ENCODE assay signal across 8 cellular contexts in genomic region chr12:6229823-6230222, GRCh38. TPM values are rescaled to one million over a fixed set of nuclear protein-coding genes. Genes with fewer than 3 reads are reported as not detected.
DNase-seq lines count a peak whose midpoint lies in the region; ATAC-seq and TF ChIP-seq lines count a peak whose summit lies in the region.

No MANE protein-coding gene starts in this region.

- intact Hi-C loops in esophagus squamous epithelium (cut with DNase I), result loop anchor here (5.0 kb wide), 1 partner anchor 47 kb away; no protein-coding TSS in a partner anchor

- H3K36me3 ChIP-seq in SJSA1 (peaks cover 80% of the 10 kb centered on the region), esophagus squamous epithelium (peaks cover 9 to 69% (median 13%) of the 10 kb centered on the region in 3 donors), osteoblast (ENCODE audit: insufficient read depth, low read length) (no peaks in the 10 kb centered on the region)

- TF ChIP-seq POLR2A in esophagus squamous epithelium (IDR thresholded peaks at IDR 0.05), result peak in 2 of 4 donors; percentile 31 to 49

- no peaks in the 10 kb centered on the region for H3K36me3 Mint-ChIP-seq in T-helper 2 cell treated with Interferon-gamma antibody and Interleukin-4, amounts not matched to agents 5 μg/mL and 100 μg/mL, for 36 hours (ENCODE audit: low read depth)
- H3K36me3 Mint-ChIP-seq in T-cell, result no peaks in the 10 kb centered on the region

- H3K9me3 Mint-ChIP-seq in T-helper 2 cell treated with Interferon-gamma antibody and Interleukin-4, amounts not matched to agents 5 μg/mL and 100 μg/mL, for 36 hours, result no peaks in the 10 kb centered on the region
- no peaks in the 10 kb centered on the region for H3K9me3 Mint-ChIP-seq in T-cell

- peak overlapping the region; percentile 60 for H3K4me2 ChIP-seq in osteoblast (ENCODE audit: insufficient read depth, low read length)

- no peak for ATAC-seq in T-cell (replicated peaks in 1 of 4)

- H3K27me3 ChIP-seq in SJSA1 (replicated peaks) (no peaks in the 10 kb centered on the region), esophagus squamous epithelium (no peaks in the 10 kb centered on the region), osteoblast (ENCODE audit: insufficient read depth, low read length) (no peaks in the 10 kb centered on the region)

- H3K79me2 ChIP-seq in osteoblast (ENCODE audit: insufficient read depth, low read length), result no peaks in the 10 kb centered on the region

- DNase-seq in EH (ENCODE audit: low read depth) (peak; percentile 93), SJSA1 (ENCODE audit: low read depth in 1 of 2, low spot score in 2 of 2) (peak; percentile 71 to 73), esophagus squamous epithelium (lab: John Stamatoyannopoulos, UW) (no peak), osteoblast (ENCODE audit: insufficient read length, low spot score, missing footprints) (peak; percentile 89), NCI-H1417 treated with DMSO at 0.1 percent for 48 hours (lab: John Stamatoyannopoulos, UW) (no peak), T-helper 2 cell (no peak), T-cell (no peak)
- DNase-seq in T-helper 2 cell treated with Interferon-gamma antibody and Interleukin-4, amounts not matched to agents 5 μg/mL and 100 μg/mL, for 36 hours (ENCODE audit: low spot score), result no peak

- no peak overlapping the region for H3K27ac Mint-ChIP-seq in T-helper 2 cell treated with Interferon-gamma antibody and Interleukin-4, amounts not matched to agents 5 μg/mL and 100 μg/mL, for 36 hours
- peak overlapping the region in 1 of 2 donors; percentile 95 for H3K27ac Mint-ChIP-seq in T-cell

- POLR2A ChIA-PET in T-cell (lab: Charles Lee), result no interaction called here

- H3K27me3 Mint-ChIP-seq in T-helper 2 cell treated with Interferon-gamma antibody and Interleukin-4, amounts not matched to agents 5 μg/mL and 100 μg/mL, for 36 hours (ENCODE audit: low read depth), result no peaks in the 10 kb centered on the region
- peaks cover 0 to 3% of the 10 kb centered on the region in 2 donors for H3K27me3 Mint-ChIP-seq in T-cell

- H3K4me1 ChIP-seq in SJSA1 (replicated peaks) (peaks cover 47% of the 10 kb centered on the region), esophagus squamous epithelium (peaks cover 85 to 100% (median 97%) of the 10 kb centered on the region in 3 donors), osteoblast (ENCODE audit: insufficient read depth, low read length) (peaks cover 48% of the 10 kb centered on the region)

- H3K4me3 Mint-ChIP-seq in T-helper 2 cell treated with Interferon-gamma antibody and Interleukin-4, amounts not matched to agents 5 μg/mL and 100 μg/mL, for 36 hours, result no peak overlapping the region
- no peak overlapping the region for H3K4me3 Mint-ChIP-seq in T-cell

- no peaks in the 10 kb centered on the region for H4K20me1 ChIP-seq in osteoblast (ENCODE audit: insufficient read depth, low read length)

- H3K4me1 Mint-ChIP-seq in T-helper 2 cell treated with Interferon-gamma antibody and Interleukin-4, amounts not matched to agents 5 μg/mL and 100 μg/mL, for 36 hours (ENCODE audit: low read depth), result peaks cover 18% of the 10 kb centered on the region
- H3K4me1 Mint-ChIP-seq in T-cell, result peaks cover 30 to 38% (median 30%) of the 10 kb centered on the region in 3 donors

- WGBS in esophagus squamous epithelium, 2 donors, result 0 to 25% methylated on average over 2 to 9 of the region's 9 CpGs

- H3K9me3 ChIP-seq in SJSA1 (replicated peaks), result no peaks in the 10 kb centered on the region
- no peaks in the 10 kb centered on the region for H3K9me3 ChIP-seq in esophagus squamous epithelium
- no peaks in the 10 kb centered on the region for H3K9me3 ChIP-seq in osteoblast (ENCODE audit: low read depth, low read length)

- CTCF ChIA-PET in T-cell (lab: Charles Lee), result interaction anchor here (0.6 to 0.7 kb wide), 3 partner anchors 76 to 270 kb away, joined by 3 to 6 read pairs (median 4); no protein-coding TSS in a partner anchor

- H3K4me3 ChIP-seq in SJSA1 (no peak overlapping the region), esophagus squamous epithelium (peak overlapping the region in 2 of 4 donors; percentile 18 to 27), osteoblast (ENCODE audit: insufficient read depth, low read length) (no peak overlapping the region)

- peak overlapping the region; percentile 49 for H2AFZ ChIP-seq in osteoblast (ENCODE audit: low read length)

- no peak for TF ChIP-seq CTCF in esophagus squamous epithelium (IDR thresholded peaks at IDR 0.05)
- no peak for TF ChIP-seq CTCF in osteoblast (IDR thresholded peaks at IDR 0.05; ENCODE audit: extremely low read depth, low read depth, low read length)

- H3K27ac ChIP-seq in SJSA1 (peak overlapping the region; percentile 63), esophagus squamous epithelium (peak overlapping the region; percentile 91 to 98 (median 92)), osteoblast (ENCODE audit: low read depth, low read length) (peak overlapping the region; percentile 90)

RNA-seq across cellular contexts. Expression of gene CD9, which starts 29.6 kb away (rescaled TPM):
- total RNA-seq in SJSA1 (2014; rRNA removed; shearing (Covaris generic)), result 279 and 304 TPM in 2 replicates
- total RNA-seq in esophagus squamous epithelium (1,000 to 10,000 TPM in 1 of 4 donors, 100 to 1,000 TPM in 3; 464 to 1,007 (median 773) TPM), osteoblast (19.4 and 34.4 TPM in 2 replicates), T-cell (1 to 10 TPM; 2.6 to 5.7 (median 3.3) TPM)

Comparison
In these comparisons a context has a peak if more than half of its experiments do, and no peak if none do; other contexts are left out.
1. DNase-seq: peak in EH (single experiment), SJSA1 (2 of 2) and osteoblast (single experiment); none in esophagus squamous epithelium (single experiment), T-helper 2 cell treated with Interferon-gamma antibody and Interleukin-4, amounts not matched to agents 5 μg/mL and 100 μg/mL, for 36 hours (single experiment), NCI-H1417 treated with DMSO at 0.1 percent for 48 hours (single experiment), T-helper 2 cell (0 of 5) and T-cell (0 of 34).
2. Peak in every context shown above with its lines, with median percentiles within 50 percentile points of each other: H3K27ac ChIP-seq.